Comparison of ENCODE assay signal across 28 cellular contexts in the genomic region with DNA sequence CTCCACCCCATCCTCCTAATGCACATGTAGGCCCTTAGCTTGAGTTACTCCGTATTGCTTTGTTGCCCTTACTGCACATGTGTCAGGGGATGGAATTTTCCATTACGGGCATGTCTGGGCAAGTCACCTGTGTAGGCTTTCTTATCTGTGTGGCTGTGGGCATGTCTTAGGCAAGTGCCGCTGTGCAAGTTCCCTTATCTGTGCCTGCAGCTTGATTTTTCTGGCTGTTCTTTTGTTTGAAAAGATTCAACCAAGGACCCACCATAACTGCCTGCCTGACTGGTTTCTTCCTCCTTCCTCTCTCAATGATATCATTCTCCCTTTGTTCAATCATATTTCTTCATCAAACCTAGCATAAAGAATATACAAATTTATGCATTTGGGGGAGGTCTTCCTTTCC.
DNase-seq lines count a peak whose midpoint lies in the region; ATAC-seq and TF ChIP-seq lines count a peak whose summit lies in the region.
"Had no signal": no experiment of that assay in that cellular context is flagged by ENCODE, and none has a peak within 500 bp of the region (broad histone marks: within the 10 kb centered on the region; RNA-seq: fewer than 3 reads in every experiment).

No MANE protein-coding gene starts in this region.

- H3K9ac ChIP-seq in endodermal cell (ENCODE audit: extremely low read depth, low read length, poor library complexity, severe bottlenecking) (no peak overlapping the region), neural progenitor cell (no peak overlapping the region)

- H3K27ac Mint-ChIP-seq in MCF 10A (ENCODE audit: low read depth, unreplicated experiment) (peak overlapping the region; percentile 69), endodermal cell (no peak overlapping the region), neural progenitor cell (peak overlapping the region; percentile 8)
- H3K27ac Mint-ChIP-seq: activated CD8-positive, alpha-beta T cell treated with anti-CD3 and anti-CD28 coated beads for 36 hours; activated naive CD4-positive, alpha-beta T cell treated with anti-CD3 and anti-CD28 coated beads, Interleukin-2, amount 50 U/mL, for 24 hours; CD4-positive, alpha-beta T cell; mesothelial cell of epicardium had no signal

- 95 to 100% methylated on average over 2 to 3 of the region's 3 CpGs for WGBS in endodermal cell (ENCODE audit: insufficient coverage in 1 of 2, insufficient read length in 1 of 2), 2 experiments
- WGBS in esophagus squamous epithelium, 2 donors = 71 to 82% methylated on average over 3 of the region's 3 CpGs

- peaks cover 4% of the 10 kb centered on the region for H3K79me2 ChIP-seq in neural progenitor cell (ENCODE audit: low read depth)

- no peak overlapping the region for H2AFZ ChIP-seq in neural progenitor cell (replicated peaks)
- H2AFZ ChIP-seq: PC-9 had no signal

- DNase-seq in MCF 10A (ENCODE audit: unreplicated experiment) = no peak
- no peak for DNase-seq in breast epithelium (ENCODE audit: low spot score in 2 of 2)
- peak; percentile 16 for DNase-seq in OCI-M1 (lab: John Stamatoyannopoulos, UW)
- no peak for DNase-seq in endodermal cell
- DNase-seq in neural progenitor cell (ENCODE audit: low spot score) = no peak
- no peak for DNase-seq in esophagus squamous epithelium (lab: John Stamatoyannopoulos, UW)
- DNase-seq in activated effector memory CD4-positive, alpha-beta T cell treated with Interleukin-2 at 50 U/mL for 16 hours = no peak
- DNase-seq: activated CD4-positive, alpha-beta T cell treated with anti-CD3 and anti-CD28 coated beads for 1 hour; activated CD8-positive, alpha-beta T cell treated with anti-CD3 and anti-CD28 coated beads for 36 hours; amygdala; CD4-positive, alpha-beta T cell; H7; islet precursor cell; left ventricle myocardium superior; NCI-H1092; NCI-H1694 treated with DMSO at 0.1 percent for 48 hours; NCI-H524 treated with DMSO at 0.1 percent for 48 hours; PC-9; right cardiac atrium; Right ventricle myocardium superior; stimulated activated CD4-positive, alpha-beta T cell treated with anti-CD3 and anti-CD28 coated beads, Interleukin-2, amount 100 ng/mL, for 24 hours; stimulated activated CD8-positive, alpha-beta memory T cell treated with anti-CD3 and anti-CD28 coated beads, Interleukin-4, amount 100 ng/mL, for 48 hours; stomach; thyroid gland had no signal

- H3K9me3 Mint-ChIP-seq in MCF 10A (ENCODE audit: unreplicated experiment) (no peaks in the 10 kb centered on the region), endodermal cell (peaks cover 63% of the 10 kb centered on the region), neural progenitor cell (peaks cover 34% of the 10 kb centered on the region)

- H3K4me3 ChIP-seq in breast epithelium (no peak overlapping the region), endodermal cell (ENCODE audit: low read length) (peak overlapping the region; percentile 69), neural progenitor cell (no peak overlapping the region), esophagus squamous epithelium (no peak overlapping the region)
- H3K4me3 ChIP-seq: PC-9, stomach, thyroid gland had no signal

- BruUV-seq in MCF 10A (replicated peaks; lab: Mats Ljungman, UMichigan) = no TSS peak

- H3K4me1 ChIP-seq in breast epithelium = no peaks in the 10 kb centered on the region
- H3K4me1 ChIP-seq in endodermal cell (ENCODE audit: control insufficient read depth, insufficient read depth, low read length) = peaks cover 3% of the 10 kb centered on the region
- peaks cover 50% of the 10 kb centered on the region for H3K4me1 ChIP-seq in neural progenitor cell
- peaks cover 0 to 5% (median 0%) of the 10 kb centered on the region in 3 donors for H3K4me1 ChIP-seq in esophagus squamous epithelium
- H3K4me1 ChIP-seq: thyroid gland had no signal

- CTCF ChIA-PET in MCF 10A (lab: Yijun Ruan, JAX) = interaction anchor here (0.5 to 1.4 kb wide), 4 partner anchors 67 to 574 kb away, joined by 3 to 5 read pairs (median 3); no protein-coding TSS in a partner anchor

- H3K4me3 Mint-ChIP-seq in MCF 10A (ENCODE audit: unreplicated experiment) = no peak overlapping the region
- no peak overlapping the region for H3K4me3 Mint-ChIP-seq in endodermal cell
- no peak overlapping the region for H3K4me3 Mint-ChIP-seq in neural progenitor cell
- H3K4me3 Mint-ChIP-seq: activated CD8-positive, alpha-beta T cell treated with anti-CD3 and anti-CD28 coated beads for 36 hours; activated naive CD4-positive, alpha-beta T cell treated with anti-CD3 and anti-CD28 coated beads, Interleukin-2, amount 50 U/mL, for 24 hours; CD4-positive, alpha-beta T cell; IgD-negative memory B cell; mesothelial cell of epicardium had no signal

- H3F3A ChIP-seq in neural progenitor cell (ENCODE audit: low read depth) = peaks cover 60% of the 10 kb centered on the region

- POLR2A ChIA-PET in MCF 10A (lab: Yijun Ruan, JAX) = no interaction called here

- TF ChIP-seq CTCF in MCF 10A (IDR thresholded peaks at IDR 0.05; ENCODE audit: unreplicated experiment) = no peak
- no peak for TF ChIP-seq CTCF in breast epithelium (IDR thresholded peaks at IDR 0.05)
- TF ChIP-seq CTCF in endodermal cell (conservative IDR thresholded peaks at IDR 0.05) = no peak
- no peak for TF ChIP-seq CTCF in neural progenitor cell (IDR thresholded peaks at IDR 0.05)
- no peak for TF ChIP-seq CTCF in esophagus squamous epithelium (IDR thresholded peaks at IDR 0.05)

- H3K27ac ChIP-seq in breast epithelium (no peak overlapping the region), endodermal cell (ENCODE audit: low read depth, low read length) (no peak overlapping the region), neural progenitor cell (no peak overlapping the region), esophagus squamous epithelium (no peak overlapping the region)
- H3K27ac ChIP-seq: PC-9, stomach, thyroid gland had no signal

- H3K27me3 ChIP-seq in breast epithelium (no peaks in the 10 kb centered on the region), endodermal cell (ENCODE audit: control insufficient read depth, insufficient read depth, low read length, poor library complexity, severe bottlenecking) (no peaks in the 10 kb centered on the region), neural progenitor cell (no peaks in the 10 kb centered on the region), esophagus squamous epithelium (no peaks in the 10 kb centered on the region)
- H3K27me3 ChIP-seq: stomach, thyroid gland had no signal

- ATAC-seq in HG03342 (IDR thresholded peaks at IDR 0.05; ENCODE audit: unreplicated experiment) = no peak
- ATAC-seq: activated CD8-positive, alpha-beta T cell treated with anti-CD3 and anti-CD28 coated beads for 36 hours; left ventricle myocardium superior; right cardiac atrium had no signal

- no peaks in the 10 kb centered on the region for H4K20me1 ChIP-seq in neural progenitor cell (ENCODE audit: low read depth)

- H3K36me3 Mint-ChIP-seq in MCF 10A (ENCODE audit: insufficient read depth, unreplicated experiment) = no peaks in the 10 kb centered on the region
- H3K36me3 Mint-ChIP-seq in endodermal cell (ENCODE audit: low read depth) = peaks cover 32% of the 10 kb centered on the region
- peaks cover 15% of the 10 kb centered on the region for H3K36me3 Mint-ChIP-seq in neural progenitor cell
- H3K36me3 Mint-ChIP-seq: IgD-negative memory B cell had no signal

- TF ChIP-seq POLR2A in breast epithelium (IDR thresholded peaks at IDR 0.05) (no peak), esophagus squamous epithelium (IDR thresholded peaks at IDR 0.05) (no peak)

- no peak overlapping the region for H3K4me2 ChIP-seq in neural progenitor cell
- H3K4me2 ChIP-seq: PC-9 had no signal

- intact Hi-C loops in MCF 10A (cut with micrococcal nuclease) (no loop called here), breast epithelium (cut with DNase I; ENCODE audit: low total_unique reads) (no loop called here), esophagus squamous epithelium (cut with DNase I) (loop anchor here (10.0 kb wide), 1 partner anchor 570 kb away; no protein-coding TSS in a partner anchor)

- no peaks in the 10 kb centered on the region for H3K4me1 Mint-ChIP-seq in MCF 10A (ENCODE audit: insufficient read depth, unreplicated experiment)
- peaks cover 19% of the 10 kb centered on the region for H3K4me1 Mint-ChIP-seq in endodermal cell
- peaks cover 35% of the 10 kb centered on the region for H3K4me1 Mint-ChIP-seq in neural progenitor cell
- H3K4me1 Mint-ChIP-seq: activated naive CD4-positive, alpha-beta T cell treated with anti-CD3 and anti-CD28 coated beads, Interleukin-2, amount 50 U/mL, for 24 hours; IgD-negative memory B cell had no signal

- no peaks in the 10 kb centered on the region for H3K27me3 Mint-ChIP-seq in MCF 10A (ENCODE audit: insufficient read depth, unreplicated experiment)
- H3K27me3 Mint-ChIP-seq in endodermal cell (ENCODE audit: insufficient read depth) = no peaks in the 10 kb centered on the region
- H3K27me3 Mint-ChIP-seq in neural progenitor cell (ENCODE audit: insufficient read depth, low read depth) = peaks cover 4% of the 10 kb centered on the region

- peaks cover 6 to 14% of the 10 kb centered on the region in 2 donors for H3K9me3 ChIP-seq in breast epithelium
- peaks cover 69% of the 10 kb centered on the region for H3K9me3 ChIP-seq in endodermal cell (ENCODE audit: control insufficient read depth, low read length)
- peaks cover 21% of the 10 kb centered on the region for H3K9me3 ChIP-seq in neural progenitor cell (ENCODE audit: low read depth)
- H3K9me3 ChIP-seq in esophagus squamous epithelium = peaks cover 0 to 17% (median 11%) of the 10 kb centered on the region in 3 donors
- H3K9me3 ChIP-seq: thyroid gland had no signal

- H3K36me3 ChIP-seq in breast epithelium = no peaks in the 10 kb centered on the region
- H3K36me3 ChIP-seq in endodermal cell (ENCODE audit: control insufficient read depth, insufficient read depth, low read length) = no peaks in the 10 kb centered on the region
- peaks cover 4% of the 10 kb centered on the region for H3K36me3 ChIP-seq in neural progenitor cell
- no peaks in the 10 kb centered on the region for H3K36me3 ChIP-seq in esophagus squamous epithelium
- H3K36me3 ChIP-seq: stomach, thyroid gland had no signal
